2 cellular contexts compared by ENCODE assay signal in the genomic region with DNA sequence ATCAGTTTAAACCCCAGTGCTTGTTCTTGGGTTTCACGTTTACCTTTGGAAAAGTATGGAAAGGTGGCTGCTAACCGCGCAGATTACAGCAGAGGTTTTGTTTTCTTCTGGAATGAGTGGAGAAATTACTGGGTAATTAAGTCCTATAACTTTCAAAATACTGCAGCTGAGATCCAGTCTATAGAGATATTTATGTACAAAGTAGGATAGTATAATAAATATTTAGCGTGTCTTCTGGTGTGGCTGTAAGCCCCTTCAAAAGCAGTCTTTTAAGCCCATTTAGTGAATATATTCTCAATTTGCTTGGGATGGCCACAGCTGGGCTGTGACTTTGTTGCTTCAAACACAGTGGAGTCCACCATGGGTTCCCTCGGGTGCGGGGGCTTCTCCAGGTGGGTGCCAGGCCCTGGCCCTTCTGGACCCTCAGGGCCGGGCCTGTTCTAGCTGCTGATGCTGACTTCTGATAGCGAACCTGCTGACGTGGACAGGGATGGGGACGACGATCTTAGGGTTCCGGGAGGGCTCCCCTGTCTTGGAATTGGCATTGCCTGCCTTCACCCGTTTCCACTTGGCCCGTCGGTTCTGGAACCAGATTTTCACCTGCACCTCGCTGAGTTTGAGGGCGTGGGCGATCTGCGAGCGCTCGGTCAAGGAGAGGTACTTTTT.
TF ChIP-seq lines count a peak whose summit lies in the region.

No MANE protein-coding gene starts in this region.

TF ChIP-seq in SK-N-SH, 30 proteins besides CTCF, POLR2A, EP300 and RAD21 (continued from another document):
- TF ChIP-seq FOXM1 (IDR thresholded peaks at IDR 0.05; ENCODE audit: low read depth), result no peak
- no peak for TF ChIP-seq NFIC (IDR thresholded peaks at IDR 0.05; ENCODE audit: borderline replicate concordance)
- TF ChIP-seq SIN3A (IDR thresholded peaks at IDR 0.05; ENCODE audit: borderline replicate concordance, low read depth, low read length), result no peak
- TF ChIP-seq FOSL2 (IDR thresholded peaks at IDR 0.05; ENCODE audit: borderline replicate concordance, low read depth), result no peak
- no peak for TF ChIP-seq ELF1 (IDR thresholded peaks at IDR 0.05)
- no peak for TF ChIP-seq CHD2 (IDR thresholded peaks at IDR 0.05; ENCODE audit: low read length, partially characterized antibody)
- no peak for TF ChIP-seq GABPA (IDR thresholded peaks at IDR 0.05; ENCODE audit: low read depth)
- TF ChIP-seq RCOR1 (IDR thresholded peaks at IDR 0.05; ENCODE audit: low read length), result no peak
- TF ChIP-seq YY1 (IDR thresholded peaks at IDR 0.05; ENCODE audit: low read depth), result no peak

TF ChIP-seq in SK-N-SH treated with all-trans-retinoic acid at 6 μM for 48 hours, 23 proteins besides CTCF, POLR2A, EP300 and RAD21:
- TF ChIP-seq, protein P1, sequence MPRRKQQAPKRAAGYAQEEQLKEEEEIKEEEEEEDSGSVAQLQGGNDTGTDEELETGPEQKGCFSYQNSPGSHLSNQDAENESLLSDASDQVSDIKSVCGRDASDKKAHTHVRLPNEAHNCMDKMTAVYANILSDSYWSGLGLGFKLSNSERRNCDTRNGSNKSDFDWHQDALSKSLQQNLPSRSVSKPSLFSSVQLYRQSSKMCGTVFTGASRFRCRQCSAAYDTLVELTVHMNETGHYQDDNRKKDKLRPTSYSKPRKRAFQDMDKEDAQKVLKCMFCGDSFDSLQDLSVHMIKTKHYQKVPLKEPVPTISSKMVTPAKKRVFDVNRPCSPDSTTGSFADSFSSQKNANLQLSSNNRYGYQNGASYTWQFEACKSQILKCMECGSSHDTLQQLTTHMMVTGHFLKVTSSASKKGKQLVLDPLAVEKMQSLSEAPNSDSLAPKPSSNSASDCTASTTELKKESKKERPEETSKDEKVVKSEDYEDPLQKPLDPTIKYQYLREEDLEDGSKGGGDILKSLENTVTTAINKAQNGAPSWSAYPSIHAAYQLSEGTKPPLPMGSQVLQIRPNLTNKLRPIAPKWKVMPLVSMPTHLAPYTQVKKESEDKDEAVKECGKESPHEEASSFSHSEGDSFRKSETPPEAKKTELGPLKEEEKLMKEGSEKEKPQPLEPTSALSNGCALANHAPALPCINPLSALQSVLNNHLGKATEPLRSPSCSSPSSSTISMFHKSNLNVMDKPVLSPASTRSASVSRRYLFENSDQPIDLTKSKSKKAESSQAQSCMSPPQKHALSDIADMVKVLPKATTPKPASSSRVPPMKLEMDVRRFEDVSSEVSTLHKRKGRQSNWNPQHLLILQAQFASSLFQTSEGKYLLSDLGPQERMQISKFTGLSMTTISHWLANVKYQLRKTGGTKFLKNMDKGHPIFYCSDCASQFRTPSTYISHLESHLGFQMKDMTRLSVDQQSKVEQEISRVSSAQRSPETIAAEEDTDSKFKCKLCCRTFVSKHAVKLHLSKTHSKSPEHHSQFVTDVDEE (CRISPR knock-in tag; IDR thresholded peaks at IDR 0.05), result no peak
- TF ChIP-seq PPARA (CRISPR knock-in tag; IDR thresholded peaks at IDR 0.05; ENCODE audit: borderline replicate concordance), result no peak
- no peak for TF ChIP-seq RARB (CRISPR knock-in tag; IDR thresholded peaks at IDR 0.05)
- TF ChIP-seq ZNF565 (CRISPR knock-in tag; conservative IDR thresholded peaks at IDR 0.05; ENCODE audit: low read depth), result no peak
- no peak for TF ChIP-seq BACH2 (CRISPR knock-in tag; IDR thresholded peaks at IDR 0.05; ENCODE audit: borderline replicate concordance)
- no peak for TF ChIP-seq ESRRG (CRISPR knock-in tag; IDR thresholded peaks at IDR 0.05)
- TF ChIP-seq OSR1 (CRISPR knock-in tag; IDR thresholded peaks at IDR 0.05), result no peak
- no peak for TF ChIP-seq ZC3H10 (CRISPR knock-in tag; IDR thresholded peaks at IDR 0.05)
- TF ChIP-seq SNAI2 (CRISPR knock-in tag; IDR thresholded peaks at IDR 0.05), result no peak
- no peak for TF ChIP-seq CSDC2 (CRISPR knock-in tag; IDR thresholded peaks at IDR 0.05)
- TF ChIP-seq, protein P2, sequence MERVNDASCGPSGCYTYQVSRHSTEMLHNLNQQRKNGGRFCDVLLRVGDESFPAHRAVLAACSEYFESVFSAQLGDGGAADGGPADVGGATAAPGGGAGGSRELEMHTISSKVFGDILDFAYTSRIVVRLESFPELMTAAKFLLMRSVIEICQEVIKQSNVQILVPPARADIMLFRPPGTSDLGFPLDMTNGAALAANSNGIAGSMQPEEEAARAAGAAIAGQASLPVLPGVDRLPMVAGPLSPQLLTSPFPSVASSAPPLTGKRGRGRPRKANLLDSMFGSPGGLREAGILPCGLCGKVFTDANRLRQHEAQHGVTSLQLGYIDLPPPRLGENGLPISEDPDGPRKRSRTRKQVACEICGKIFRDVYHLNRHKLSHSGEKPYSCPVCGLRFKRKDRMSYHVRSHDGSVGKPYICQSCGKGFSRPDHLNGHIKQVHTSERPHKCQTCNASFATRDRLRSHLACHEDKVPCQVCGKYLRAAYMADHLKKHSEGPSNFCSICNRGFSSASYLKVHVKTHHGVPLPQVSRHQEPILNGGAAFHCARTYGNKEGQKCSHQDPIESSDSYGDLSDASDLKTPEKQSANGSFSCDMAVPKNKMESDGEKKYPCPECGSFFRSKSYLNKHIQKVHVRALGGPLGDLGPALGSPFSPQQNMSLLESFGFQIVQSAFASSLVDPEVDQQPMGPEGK (CRISPR knock-in tag; IDR thresholded peaks at IDR 0.05; ENCODE audit: borderline replicate concordance), result no peak
- TF ChIP-seq, protein P3, sequence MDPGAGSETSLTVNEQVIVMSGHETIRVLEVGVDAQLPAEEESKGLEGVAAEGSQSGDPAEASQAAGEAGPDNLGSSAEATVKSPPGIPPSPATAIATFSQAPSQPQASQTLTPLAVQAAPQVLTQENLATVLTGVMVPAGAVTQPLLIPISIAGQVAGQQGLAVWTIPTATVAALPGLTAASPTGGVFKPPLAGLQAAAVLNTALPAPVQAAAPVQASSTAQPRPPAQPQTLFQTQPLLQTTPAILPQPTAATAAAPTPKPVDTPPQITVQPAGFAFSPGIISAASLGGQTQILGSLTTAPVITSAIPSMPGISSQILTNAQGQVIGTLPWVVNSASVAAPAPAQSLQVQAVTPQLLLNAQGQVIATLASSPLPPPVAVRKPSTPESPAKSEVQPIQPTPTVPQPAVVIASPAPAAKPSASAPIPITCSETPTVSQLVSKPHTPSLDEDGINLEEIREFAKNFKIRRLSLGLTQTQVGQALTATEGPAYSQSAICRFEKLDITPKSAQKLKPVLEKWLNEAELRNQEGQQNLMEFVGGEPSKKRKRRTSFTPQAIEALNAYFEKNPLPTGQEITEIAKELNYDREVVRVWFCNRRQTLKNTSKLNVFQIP (CRISPR knock-in tag; IDR thresholded peaks at IDR 0.05; ENCODE audit: borderline replicate concordance, low read depth), result no peak
- TF ChIP-seq ZFP3 (CRISPR knock-in tag; IDR thresholded peaks at IDR 0.05), result no peak
- no peak for TF ChIP-seq TOX (CRISPR knock-in tag; IDR thresholded peaks at IDR 0.05; ENCODE audit: borderline replicate concordance)
- TF ChIP-seq ZNF8 (CRISPR knock-in tag; IDR thresholded peaks at IDR 0.05), result no peak
